Comparison of ENCODE assay signal across 12 cellular contexts in the genomic region with DNA sequence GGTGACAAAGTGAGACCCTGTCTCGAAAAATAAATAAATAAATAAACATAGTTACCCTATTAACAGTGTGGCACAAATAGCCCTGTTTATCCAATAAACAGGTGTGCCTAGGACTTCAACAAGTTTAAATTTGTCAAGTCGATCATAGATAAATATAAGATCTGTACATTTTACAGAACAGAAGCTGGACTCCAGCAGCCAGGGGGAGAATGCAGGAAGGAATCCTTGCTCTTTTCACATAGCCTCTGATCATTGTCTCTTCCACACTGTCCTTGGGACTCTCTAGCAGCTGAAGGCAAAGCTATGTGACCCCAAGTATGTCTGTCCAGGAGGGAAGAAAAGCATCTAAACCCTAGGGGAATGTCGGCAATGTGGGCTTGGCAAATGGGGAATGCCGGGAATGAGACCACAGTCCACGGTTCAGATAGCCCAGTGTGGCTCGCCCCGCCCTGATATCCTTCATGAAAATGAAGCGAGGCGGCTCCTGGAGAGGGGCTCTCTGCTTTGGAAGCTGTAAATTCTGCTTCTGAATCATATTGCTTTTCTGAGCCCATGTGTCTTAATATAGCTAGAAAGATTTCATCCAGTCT. TPM values are rescaled to one million over a fixed set of nuclear protein-coding genes. Genes with fewer than 3 reads are reported as not detected.
DNase-seq lines count a peak whose midpoint lies in the region; ATAC-seq lines count a peak whose summit lies in the region.
"Had no signal": no experiment of that assay in that cellular context is flagged by ENCODE, and none has a peak within 500 bp of the region (broad histone marks: within the 10 kb centered on the region; RNA-seq: fewer than 3 reads in every experiment).

No MANE protein-coding gene starts in this region.

- H2AK5ac ChIP-seq in trophoblast cell (ENCODE audit: low read length): no peak overlapping the region

- H4K12ac ChIP-seq in trophoblast cell (ENCODE audit: low read depth, low read length): no peak overlapping the region

- WGBS in trophoblast cell (ENCODE audit: extremely low coverage, insufficient coverage, insufficient read length): no CpG with 5 or more reads among the region's 9 CpGs

- no peak overlapping the region for H3K23ac ChIP-seq in trophoblast cell (ENCODE audit: low read length)

- peak overlapping the region; percentile 75 for H3K27ac ChIP-seq in trophoblast cell (ENCODE audit: low read depth, low read length)
- H3K27ac ChIP-seq: vagina had no signal

- H3K36me3 ChIP-seq in NT2/D1 (ENCODE audit: insufficient read depth, insufficient read length, low read length) (no peaks in the 10 kb centered on the region), trophoblast cell (ENCODE audit: control insufficient read depth in 1 of 2, insufficient read depth in 2 of 2, low read length in 2 of 2) (no peaks in the 10 kb centered on the region)
- H3K36me3 ChIP-seq: vagina had no signal

- peak overlapping the region; percentile 57 for H2BK120ac ChIP-seq in trophoblast cell (ENCODE audit: insufficient read depth, low read length, poor library complexity)

- no peak overlapping the region for H3K4me3 Mint-ChIP-seq in T-helper 17 cell
- H3K4me3 Mint-ChIP-seq: activated T-cell treated with anti-CD3 and anti-CD28 coated beads, Interleukin-2, amount 50 U/mL, for 72 hours had no signal

- H3K4me3 ChIP-seq in NT2/D1 (ENCODE audit: insufficient read length, low read depth): no peak overlapping the region
- no peak overlapping the region for H3K4me3 ChIP-seq in trophoblast cell (ENCODE audit: low read depth, low read length)
- H3K4me3 ChIP-seq: vagina had no signal

- in situ Hi-C loops in Caki2 (cut with HindIII; ENCODE audit: low pct_unique_long_range_greater_than_20kb, low sequenced_read_pairs): no loop called here

- peaks cover 13% of the 10 kb centered on the region for H3K4me1 Mint-ChIP-seq in T-helper 17 cell

- H3K79me1 ChIP-seq in trophoblast cell (ENCODE audit: low read length): peaks cover 7% of the 10 kb centered on the region

- ATAC-seq in T-helper 17 cell: no peak
- ATAC-seq: activated T-cell treated with anti-CD3 and anti-CD28 coated beads, Interleukin-2, amount 50 U/mL, for 72 hours; esophagus mucosa had no signal

- H3K27me3 ChIP-seq in NT2/D1 (ENCODE audit: insufficient read depth, insufficient read length): no peaks in the 10 kb centered on the region
- H3K27me3 ChIP-seq in trophoblast cell (ENCODE audit: insufficient read depth, low read length): no peaks in the 10 kb centered on the region
- H3K27me3 ChIP-seq: vagina had no signal

- H2AFZ ChIP-seq in trophoblast cell (ENCODE audit: insufficient read depth, low read length, poor library complexity): peak overlapping the region; percentile 30

- no peaks in the 10 kb centered on the region for H3K36me3 Mint-ChIP-seq in T-helper 17 cell (ENCODE audit: low read depth)

- peak overlapping the region; percentile 43 for H4K91ac ChIP-seq in trophoblast cell (ENCODE audit: low read depth, low read length)

- H3K4me1 ChIP-seq in NT2/D1 (ENCODE audit: insufficient read depth, insufficient read length) (no peaks in the 10 kb centered on the region), trophoblast cell (ENCODE audit: control insufficient read depth in 1 of 2, insufficient read depth in 2 of 2, low read length in 2 of 2) (peaks cover 3% of the 10 kb centered on the region in 2 experiments)

- no peak overlapping the region for H2BK5ac ChIP-seq in trophoblast cell (ENCODE audit: low read depth, low read length, poor library complexity)

- DNase-seq in Caki2 (ENCODE audit: low read depth) (peak; percentile 97), NT2/D1 (ENCODE audit: low read depth, low spot score) (peak; percentile 57), fibroblast of peridontal ligament (ENCODE audit: extremely low read depth) (peak; percentile 69), trophoblast cell (peak; percentile 73 to 79), NCI-H146 (lab: John Stamatoyannopoulos, UW) (no peak), RPMI8226 (no peak), NCI-H1436 treated with DMSO at 0.1 percent for 48 hours (lab: John Stamatoyannopoulos, UW) (no peak), T-helper 17 cell (no peak)
- DNase-seq: activated T-cell treated with anti-CD3 and anti-CD28 coated beads, Interleukin-2, amount 50 U/mL, for 72 hours; GF-D8 had no signal

- peaks cover 6% of the 10 kb centered on the region for H3K27me3 Mint-ChIP-seq in T-helper 17 cell

- H3K4ac ChIP-seq in trophoblast cell (ENCODE audit: low read depth, low read length): no peak overlapping the region

- H4K8ac ChIP-seq in trophoblast cell (ENCODE audit: low read depth, low read length): no peak overlapping the region

- H3K9ac ChIP-seq in NT2/D1 (ENCODE audit: insufficient read length, low read depth) (peak overlapping the region; percentile 34), trophoblast cell (ENCODE audit: low read length) (no peak overlapping the region)

- no peak overlapping the region for H3K27ac Mint-ChIP-seq in T-helper 17 cell
- H3K27ac Mint-ChIP-seq: activated T-cell treated with anti-CD3 and anti-CD28 coated beads, Interleukin-2, amount 50 U/mL, for 72 hours had no signal

- peak overlapping the region; percentile 44 for H3K4me2 ChIP-seq in trophoblast cell (ENCODE audit: low read length)

- H3K79me2 ChIP-seq in trophoblast cell (ENCODE audit: control insufficient read depth, insufficient read depth, low read length, poor library complexity): no peaks in the 10 kb centered on the region

- H3K14ac ChIP-seq in trophoblast cell (ENCODE audit: low read length): no peak overlapping the region

- H3K18ac ChIP-seq in trophoblast cell (ENCODE audit: low read length): no peak overlapping the region

- H2BK12ac ChIP-seq in trophoblast cell (ENCODE audit: low read length): peak overlapping the region; percentile 71

- H3K9me3 ChIP-seq in NT2/D1 (ENCODE audit: insufficient read depth, low read length) (no peaks in the 10 kb centered on the region), trophoblast cell (ENCODE audit: insufficient read depth, low read depth, low read length) (no peaks in the 10 kb centered on the region), T-helper 17 cell (ENCODE audit: control insufficient read depth, low read length, poor library complexity, severe bottlenecking) (no peaks in the 10 kb centered on the region)
- H3K9me3 ChIP-seq: vagina had no signal

RNA-seq across cellular contexts. Expression of gene GRB2, which starts 24.8 kb away (rescaled TPM):
- total RNA-seq in Caki2 (2014; rRNA removed; shearing (Covaris generic); ENCODE audit: low replicate concordance): 113 and 118 TPM in 2 replicates
- 120 and 126 TPM in 2 replicates for polyA plus RNA-seq in trophoblast cell (2013)
- total RNA-seq in T-helper 17 cell: 100 to 1,000 TPM; 112 to 117 TPM

RNA-seq across cellular contexts. Expression of gene TMEM94, which starts 26.2 kb away (rescaled TPM):
- 65.8 and 66.0 TPM in 2 replicates for total RNA-seq in Caki2 (2014; rRNA removed; shearing (Covaris generic); ENCODE audit: low replicate concordance)
- polyA plus RNA-seq in trophoblast cell (2013): 64.9 and 65.9 TPM in 2 replicates
- total RNA-seq in T-helper 17 cell: 10 to 100 TPM; 70.1 to 70.2 TPM

Comparison
In these comparisons a context has a peak if more than half of its experiments do, and no peak if none do; other contexts are left out.
1. DNase-seq: peak in Caki2 (single experiment), NT2/D1 (single experiment), fibroblast of peridontal ligament (single experiment) and trophoblast cell (2 of 2); none in NCI-H146 (single experiment), RPMI8226 (single experiment), NCI-H1436 treated with DMSO at 0.1 percent for 48 hours (single experiment) and T-helper 17 cell (0 of 3).